ENCODE assay signal across 1 cellular context in genomic region chr11:118128821-118129474, GRCh38.
TF ChIP-seq lines count a peak whose summit lies in the region.

No MANE protein-coding gene starts in this region.

TF ChIP-seq in HepG2, 621 proteins besides CTCF, POLR2A, EP300 and RAD21:
- TF ChIP-seq TARDBP (CRISPR knock-in tag; IDR thresholded peaks at IDR 0.05) (no peak), NR2F1 (CRISPR knock-in tag; IDR thresholded peaks at IDR 0.05) (no peak), NFAT5 (CRISPR knock-in tag; IDR thresholded peaks at IDR 0.05) (no peak), XRCC5 (optimal IDR thresholded peaks at IDR 0.05; ENCODE audit: low read length) (no peak), ZFP1 (CRISPR knock-in tag; IDR thresholded peaks at IDR 0.05) (no peak), MAFG (CRISPR knock-in tag; IDR thresholded peaks at IDR 0.05) (no peak), MED8 (CRISPR knock-in tag; IDR thresholded peaks at IDR 0.05; ENCODE audit: insufficient replicate concordance) (no peak), RAD51 (IDR thresholded peaks at IDR 0.05; ENCODE audit: borderline replicate concordance) (no peak), ZSCAN21 (CRISPR knock-in tag; IDR thresholded peaks at IDR 0.05; ENCODE audit: borderline replicate concordance) (no peak), RBAK (CRISPR knock-in tag; IDR thresholded peaks at IDR 0.05) (no peak), ZNF382 (CRISPR knock-in tag; IDR thresholded peaks at IDR 0.05; ENCODE audit: borderline replicate concordance) (no peak)
